ENCODE assay signal across 1 cellular context in the genomic region with DNA sequence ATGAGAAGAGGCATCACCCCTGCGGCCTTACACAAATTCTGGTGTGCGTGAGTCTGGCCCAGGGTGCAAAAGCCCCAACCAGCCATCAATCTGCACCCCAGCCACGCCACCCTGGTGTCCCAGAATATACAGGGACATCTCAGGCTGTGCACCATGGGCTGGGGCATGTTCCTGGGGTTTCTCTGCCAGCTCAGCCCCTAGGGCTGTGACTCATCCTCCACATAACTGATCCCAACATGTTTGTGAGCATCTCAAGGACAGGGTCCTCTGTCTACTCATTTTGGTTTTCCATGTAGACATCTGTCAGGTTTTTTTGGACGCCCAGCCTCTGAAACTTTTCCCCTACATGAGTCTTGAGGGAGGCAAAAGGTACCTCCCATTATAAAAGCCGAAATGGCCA.
TF ChIP-seq lines count a peak whose summit lies in the region.

No MANE protein-coding gene starts in this region.

TF ChIP-seq in K562, 482 proteins besides CTCF, POLR2A, EP300 and RAD21:
- no peak for TF ChIP-seq SAFB2 (IDR thresholded peaks at IDR 0.05; ENCODE audit: borderline replicate concordance, low read depth, low read length, severe bottlenecking)
- TF ChIP-seq FOSL1 (tag; conservative IDR thresholded peaks at IDR 0.05) = peak; percentile 59
- TF ChIP-seq JUND (IDR thresholded peaks at IDR 0.05; ENCODE audit: borderline replicate concordance, low read depth, low read length) = peak; percentile 13; the same call in 1 of the 2 replicates
- no peak for TF ChIP-seq JUND (tag; IDR thresholded peaks at IDR 0.05; ENCODE audit: borderline replicate concordance, low read depth, low read length)
- no peak for TF ChIP-seq TSC22D4 (tag; IDR thresholded peaks at IDR 0.05)
- TF ChIP-seq ZNF263 (CRISPR knock-in tag; IDR thresholded peaks at IDR 0.05; ENCODE audit: borderline replicate concordance) = no peak
- no peak for TF ChIP-seq MIER1 (IDR thresholded peaks at IDR 0.05; ENCODE audit: low read depth)
- TF ChIP-seq, protein P1, sequence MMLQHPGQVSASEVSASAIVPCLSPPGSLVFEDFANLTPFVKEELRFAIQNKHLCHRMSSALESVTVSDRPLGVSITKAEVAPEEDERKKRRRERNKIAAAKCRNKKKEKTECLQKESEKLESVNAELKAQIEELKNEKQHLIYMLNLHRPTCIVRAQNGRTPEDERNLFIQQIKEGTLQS (IDR thresholded peaks at IDR 0.05) = peak; percentile 34; the same call in 1 of the 2 replicates
- TF ChIP-seq, protein P1 (CRISPR knock-in tag; conservative IDR thresholded peaks at IDR 0.05) = no peak
- TF ChIP-seq NCOA2 (IDR thresholded peaks at IDR 0.05; ENCODE audit: partially characterized antibody in 2 of 2) = no peak
